In genomic region chr19:33422369-33423180, GRCh38 we compare ENCODE assay signal across 32 cellular contexts.
"Had no signal": no experiment of that assay in that cellular context is flagged by ENCODE, and none has a peak within 500 bp of the region (broad histone marks: within the 10 kb centered on the region; RNA-seq: fewer than 3 reads in every experiment).

No MANE protein-coding gene starts in this region.

- H3K27me3 Mint-ChIP-seq: naive thymus-derived CD8-positive, alpha-beta T cell; natural killer cell treated with Interleukin-12 subunit alpha and Interleukin-12 subunit beta and Interleukin-15 and Interleukin-18, amount 100 ng/mL, for 72 hours; progenitor cell of endocrine pancreas; stimulated activated memory B cell treated with anti-CD40 and anti-IgM and Interleukin-4, amounts not matched to agents 10 μg/mL and 1 μg/mL and 100 μg/mL, for 72 hours; stimulated activated naive CD8-positive, alpha-beta T cell treated with anti-CD3 and anti-CD28 coated beads, Interleukin-15, amount 100 ng/mL, for 72 hours had no signal

- DNase-seq: nephron progenitor cell; nucleus accumbens; ovary; psoas muscle; spleen; stimulated activated CD4-positive, alpha-beta T cell treated with anti-CD3 and anti-CD28 coated beads, Interleukin-12 subunit alpha, Interleukin-12 subunit beta, amount 100 ng/mL, for 4 hours; stimulated activated CD4-positive, alpha-beta T cell treated with anti-CD3 and anti-CD28 coated beads, Interleukin-1b, Interleukin-23, amount 100 ng/mL, for 48 hours; stimulated activated CD4-positive, alpha-beta T cell treated with anti-CD3 and anti-CD28 coated beads, Interleukin-4, amount 100 ng/mL, for 1 hour; stimulated activated CD4-positive, alpha-beta T cell treated with anti-CD3 and anti-CD28 coated beads, Interleukin-4, amount 100 ng/mL, for 4 hours; stimulated activated CD8-positive, alpha-beta memory T cell treated with anti-CD3 and anti-CD28 coated beads, Interleukin-4, amount 100 ng/mL, for 48 hours; stimulated activated naive CD4-positive, alpha-beta T cell; stimulated activated naive CD8-positive, alpha-beta T cell treated with anti-CD3 and anti-CD28 coated beads, Interleukin-15, amount 100 ng/mL, for 72 hours; stimulated activated naive CD8-positive, alpha-beta T cell treated with anti-CD3 and anti-CD28 coated beads, Interleukin-15, Interleukin-2, amounts not matched to agents 100 U/mL and 50 U/mL, for 24 hours; substantia nigra; testis; tibial artery; transverse colon; upper lobe of right lung had no signal

- H3K36me3 ChIP-seq: neutrophil, ovary, suprapubic skin, tibial artery, transverse colon, upper lobe of right lung, vagina had no signal

- H3K27ac Mint-ChIP-seq: naive thymus-derived CD8-positive, alpha-beta T cell; natural killer cell treated with Interleukin-12 subunit alpha and Interleukin-12 subunit beta and Interleukin-15 and Interleukin-18, amount 100 ng/mL, for 72 hours; nephron progenitor cell; progenitor cell of endocrine pancreas; stimulated activated memory B cell treated with anti-CD40 and anti-IgM and Interleukin-4, amounts not matched to agents 10 μg/mL and 1 μg/mL and 100 μg/mL, for 72 hours; stimulated activated naive CD8-positive, alpha-beta T cell treated with anti-CD3 and anti-CD28 coated beads, Interleukin-15, amount 100 ng/mL, for 72 hours; type B pancreatic cell had no signal

- H3K4me1 ChIP-seq: parathyroid adenoma, psoas muscle, spleen, suprapubic skin, testis, tibial artery, transverse colon, upper lobe of right lung, vagina had no signal

- H3K36me3 Mint-ChIP-seq: naive thymus-derived CD8-positive, alpha-beta T cell; natural killer cell treated with Interleukin-12 subunit alpha and Interleukin-12 subunit beta and Interleukin-15 and Interleukin-18, amount 100 ng/mL, for 72 hours; type B pancreatic cell had no signal

- H3K4me2 ChIP-seq: smooth muscle cell had no signal

- H3K27ac ChIP-seq: neutrophil, ovary, parathyroid adenoma, psoas muscle, skin epidermis, spleen, suprapubic skin, testis, tibial artery, transverse colon, upper lobe of right lung, vagina had no signal

- H3K79me2 ChIP-seq: parathyroid adenoma had no signal

- H3K4me3 Mint-ChIP-seq: naive thymus-derived CD8-positive, alpha-beta T cell; natural killer cell treated with Interleukin-12 subunit alpha and Interleukin-12 subunit beta and Interleukin-15 and Interleukin-18, amount 100 ng/mL, for 72 hours; nephron progenitor cell; neural crest cell; stimulated activated memory B cell treated with anti-CD40 and anti-IgM and Interleukin-4, amounts not matched to agents 10 μg/mL and 1 μg/mL and 100 μg/mL, for 72 hours; stimulated activated naive CD8-positive, alpha-beta T cell treated with anti-CD3 and anti-CD28 coated beads, Interleukin-15, amount 100 ng/mL, for 72 hours; type B pancreatic cell had no signal

- H3K4me1 Mint-ChIP-seq: naive thymus-derived CD8-positive, alpha-beta T cell; neural crest cell; stimulated activated memory B cell treated with anti-CD40 and anti-IgM and Interleukin-4, amounts not matched to agents 10 μg/mL and 1 μg/mL and 100 μg/mL, for 72 hours; stimulated activated naive CD8-positive, alpha-beta T cell treated with anti-CD3 and anti-CD28 coated beads, Interleukin-15, amount 100 ng/mL, for 72 hours had no signal

- H2AFZ ChIP-seq: parathyroid adenoma had no signal

- H3K4me3 ChIP-seq: ovary, psoas muscle, skin epidermis, smooth muscle cell, spleen, suprapubic skin, testis, tibial artery, transverse colon, upper lobe of right lung, vagina had no signal

- H3K9me3 ChIP-seq: neutrophil, ovary, psoas muscle, spleen, suprapubic skin, testis, tibial artery, transverse colon, upper lobe of right lung, vagina had no signal

- H3K27me3 ChIP-seq: neutrophil, ovary, spleen, suprapubic skin, testis, tibial artery, transverse colon, upper lobe of right lung, vagina had no signal

- H3K9ac ChIP-seq: parathyroid adenoma had no signal

- ATAC-seq: naive thymus-derived CD8-positive, alpha-beta T cell; natural killer cell treated with Interleukin-12 subunit alpha and Interleukin-12 subunit beta and Interleukin-15 and Interleukin-18, amount 100 ng/mL, for 72 hours; psoas muscle; right cardiac atrium; sciatic nerve; stimulated activated memory B cell treated with anti-CD40 and anti-IgM and Interleukin-4, amounts not matched to agents 10 μg/mL and 1 μg/mL and 100 μg/mL, for 72 hours; stimulated activated naive CD8-positive, alpha-beta T cell treated with anti-CD3 and anti-CD28 coated beads, Interleukin-15, amount 100 ng/mL, for 72 hours; stimulated activated naive CD8-positive, alpha-beta T cell treated with anti-CD3 and anti-CD28 coated beads, Interleukin-15, Interleukin-2, amounts not matched to agents 100 U/mL and 50 U/mL, for 24 hours; upper lobe of right lung had no signal

- H3K9me3 Mint-ChIP-seq: naive thymus-derived CD8-positive, alpha-beta T cell; natural killer cell treated with Interleukin-12 subunit alpha and Interleukin-12 subunit beta and Interleukin-15 and Interleukin-18, amount 100 ng/mL, for 72 hours; nephron progenitor cell; neural crest cell; stimulated activated memory B cell treated with anti-CD40 and anti-IgM and Interleukin-4, amounts not matched to agents 10 μg/mL and 1 μg/mL and 100 μg/mL, for 72 hours; stimulated activated naive CD8-positive, alpha-beta T cell treated with anti-CD3 and anti-CD28 coated beads, Interleukin-15, amount 100 ng/mL, for 72 hours; type B pancreatic cell had no signal
